ENCODE assay signal across 8 cellular contexts in genomic region chr16:70685061-70685937, GRCh38. TPM values are rescaled to one million over a fixed set of nuclear protein-coding genes. Genes with fewer than 3 reads are reported as not detected.
DNase-seq lines count a peak whose midpoint lies in the region; ATAC-seq and TF ChIP-seq lines count a peak whose summit lies in the region.

No MANE protein-coding gene starts in this region.

- no peaks in the 10 kb centered on the region for H3K9me3 ChIP-seq in DND-41 (ENCODE audit: insufficient read depth, low read length, severe bottlenecking)

- peaks cover 22% of the 10 kb centered on the region for H3K4me1 ChIP-seq in DND-41 (ENCODE audit: insufficient read depth, low read length)

- H3K4me1 Mint-ChIP-seq in endothelial cell (ENCODE audit: unreplicated experiment) (peaks cover 37% of the 10 kb centered on the region), CD14-positive monocyte (peaks cover 8% of the 10 kb centered on the region)
- peaks cover 8 to 36% (median 18%) of the 10 kb centered on the region in 4 donors for H3K4me1 Mint-ChIP-seq in naive thymus-derived CD8-positive, alpha-beta T cell

- H3K27me3 ChIP-seq in DND-41 (ENCODE audit: insufficient read depth, low read length, poor library complexity) = no peaks in the 10 kb centered on the region

- ATAC-seq in DND-41 (ENCODE audit: insufficient read depth, low read depth) = peak; percentile 62
- peak; percentile 66 to 71 for ATAC-seq in naive thymus-derived CD8-positive, alpha-beta T cell
- no peak for ATAC-seq in HG03439 (IDR thresholded peaks at IDR 0.05; ENCODE audit: unreplicated experiment)

- peak overlapping the region; percentile 4; the same call in 1 of the 2 replicates for H3K27ac ChIP-seq in DND-41 (ENCODE audit: low read length)

- H3K79me2 ChIP-seq in DND-41 (ENCODE audit: insufficient read depth, low read length) = peaks cover 23% of the 10 kb centered on the region

- peaks cover 3% of the 10 kb centered on the region for H3K36me3 ChIP-seq in DND-41 (ENCODE audit: insufficient read depth, low read length)

- intact Hi-C loops in CD14-positive monocyte (cut with micrococcal nuclease) = no loop called here

- H3K9me3 Mint-ChIP-seq in endothelial cell (ENCODE audit: unreplicated experiment) = no peaks in the 10 kb centered on the region
- no peaks in the 10 kb centered on the region for H3K9me3 Mint-ChIP-seq in naive thymus-derived CD8-positive, alpha-beta T cell
- peaks cover 0 to 3% (median 2%) of the 10 kb centered on the region in 7 donors for H3K9me3 Mint-ChIP-seq in CD14-positive monocyte

- peak overlapping the region; percentile 64 for H3K9ac ChIP-seq in DND-41 (ENCODE audit: low read depth, low read length)

- H2AFZ ChIP-seq in DND-41 (ENCODE audit: low read depth, low read length) = peak overlapping the region; percentile 75

- POLR2A ChIA-PET in naive thymus-derived CD8-positive, alpha-beta T cell (lab: Charles Lee) = interaction anchor here (0.6 to 6.9 kb wide), 2 partner anchors 51 to 420 kb away, joined by 3 to 50 read pairs; no protein-coding TSS in a partner anchor

- H3K36me3 Mint-ChIP-seq in endothelial cell (ENCODE audit: low read depth, unreplicated experiment) (no peaks in the 10 kb centered on the region), CD14-positive monocyte (peaks cover 11 to 28% of the 10 kb centered on the region in 2 donors)
- no peaks in the 10 kb centered on the region for H3K36me3 Mint-ChIP-seq in naive thymus-derived CD8-positive, alpha-beta T cell

- H3K27ac Mint-ChIP-seq in endothelial cell (ENCODE audit: unreplicated experiment) (no peak overlapping the region), CD14-positive monocyte (no peak overlapping the region)
- peak overlapping the region in 1 of 10 donors; percentile 71 for H3K27ac Mint-ChIP-seq in naive thymus-derived CD8-positive, alpha-beta T cell

- TF ChIP-seq CTCF in DND-41 (IDR thresholded peaks at IDR 0.05; ENCODE audit: borderline replicate concordance, extremely low read depth, low read length, poor library complexity, severe bottlenecking) (no peak), endothelial cell (IDR thresholded peaks at IDR 0.05; ENCODE audit: unreplicated experiment) (no peak), CD14-positive monocyte (IDR thresholded peaks at IDR 0.05) (no peak)

- H3K4me3 ChIP-seq in DND-41 (ENCODE audit: low read depth in 1 of 2, low read length in 2 of 2) = peak overlapping the region; percentile 43 to 64; a peak in 3 of 4 replicates

- H3K4me2 ChIP-seq in DND-41 (ENCODE audit: insufficient read depth, low read length) = peak overlapping the region; percentile 80

- H3K4me3 Mint-ChIP-seq in endothelial cell (ENCODE audit: unreplicated experiment) (peak overlapping the region; percentile 91), CD14-positive monocyte (peak overlapping the region in 1 of 2 donors; percentile 78)
- H3K4me3 Mint-ChIP-seq in naive thymus-derived CD8-positive, alpha-beta T cell = peak overlapping the region; percentile 64 to 83 (median 72)

- H3K27me3 Mint-ChIP-seq in endothelial cell (ENCODE audit: unreplicated experiment) (peaks cover 17% of the 10 kb centered on the region), CD14-positive monocyte (ENCODE audit: low read depth in 3 of 3) (peaks cover 15 to 32% (median 19%) of the 10 kb centered on the region in 3 donors)
- H3K27me3 Mint-ChIP-seq in naive thymus-derived CD8-positive, alpha-beta T cell = peaks cover 0 to 5% (median 0%) of the 10 kb centered on the region in 5 donors

- DNase-seq in DND-41 = peak; percentile 28
- peak; percentile 55 for DNase-seq in NCI-H69 (lab: John Stamatoyannopoulos, UW)
- DNase-seq in endothelial cell (ENCODE audit: low spot score) = peak; percentile 48
- peak in 4 of 10 donors; percentile 19 to 30 (median 25) for DNase-seq in naive thymus-derived CD8-positive, alpha-beta T cell
- DNase-seq in GM19238 (ENCODE audit: insufficient read length, low spot score) = no peak
- no peak for DNase-seq in CD14-positive monocyte (ENCODE audit: low spot score)
- DNase-seq in COR-L47 (lab: John Stamatoyannopoulos, UW) = no peak

- peaks cover 45% of the 10 kb centered on the region for H4K20me1 ChIP-seq in DND-41 (ENCODE audit: insufficient read depth, low read length)

RNA-seq across cellular contexts. Expression of gene MTSS2, which starts 0.6 kb away (rescaled TPM):
- 82.6 TPM for total RNA-seq in endothelial cell (ENCODE audit: unreplicated experiment)
- 10 to 100 TPM; 23.3 to 26.8 TPM for total RNA-seq in naive thymus-derived CD8-positive, alpha-beta T cell
- under 1 TPM in 1 of 3 donors, not detected in 2; 0.28 TPM for polyA plus RNA-seq in naive thymus-derived CD8-positive, alpha-beta T cell
- polyA plus RNA-seq in CD14-positive monocyte = not detected

RNA-seq across cellular contexts. Expression of gene IL34, which starts 38.9 kb away (rescaled TPM):
- 1.6 TPM for total RNA-seq in endothelial cell (ENCODE audit: unreplicated experiment)
- under 1 TPM in 1 of 2 experiments, not detected in 1; 0.36 TPM for total RNA-seq in naive thymus-derived CD8-positive, alpha-beta T cell
- not detected for polyA plus RNA-seq in naive thymus-derived CD8-positive, alpha-beta T cell
- not detected for polyA plus RNA-seq in CD14-positive monocyte

Comparison
In these comparisons a context has a peak if more than half of its experiments do, and no peak if none do; other contexts are left out.
1. DNase-seq: peak in DND-41 (single experiment), NCI-H69 (single experiment) and endothelial cell (single experiment); none in GM19238 (single experiment), CD14-positive monocyte (single experiment) and COR-L47 (single experiment).